In the genomic region with DNA sequence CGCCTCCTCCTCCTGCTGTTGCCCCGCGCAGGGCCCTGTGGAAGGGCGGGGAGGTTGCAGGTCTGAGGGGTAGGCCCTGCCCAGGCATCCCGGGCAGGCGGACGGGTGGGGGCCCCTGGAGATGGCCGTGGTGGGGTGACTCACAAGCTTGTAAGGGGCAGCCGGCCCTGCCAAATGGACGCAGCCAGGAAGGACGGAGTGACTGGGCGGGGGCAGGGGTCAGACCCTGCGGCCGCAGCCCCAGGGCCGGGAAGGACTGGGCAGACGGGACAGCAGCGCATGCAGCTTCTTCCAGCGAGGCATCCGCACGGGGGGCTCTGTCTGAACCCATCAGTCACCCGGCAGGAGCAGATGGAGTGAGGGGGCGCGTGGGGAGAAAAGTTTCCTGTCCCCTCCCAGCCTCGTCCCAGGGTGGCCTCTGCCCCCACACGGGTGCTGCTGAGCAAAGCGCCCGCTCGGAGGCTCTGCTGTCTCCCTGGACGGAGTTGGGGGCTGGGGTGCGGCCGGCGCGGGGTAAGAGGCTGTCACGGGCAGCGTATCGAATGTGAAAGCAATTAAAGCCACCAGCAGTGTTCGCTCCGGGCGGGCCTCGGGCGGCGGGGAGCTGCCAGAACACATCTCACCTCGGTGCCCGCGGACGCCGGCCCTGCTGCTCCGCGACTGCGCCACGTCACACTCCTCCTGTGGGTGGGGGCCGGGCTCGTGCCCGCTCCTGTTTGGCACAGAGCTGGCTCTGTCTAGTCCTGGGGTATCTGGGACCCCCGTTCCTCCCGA, we compare ENCODE assay signal across 13 cellular contexts. TPM values are rescaled to one million over a fixed set of nuclear protein-coding genes. Genes with fewer than 3 reads are reported as not detected.
DNase-seq lines count a peak whose midpoint lies in the region; ATAC-seq and TF ChIP-seq lines count a peak whose summit lies in the region.
"Had no signal": no experiment of that assay in that cellular context is flagged by ENCODE, and none has a peak within 500 bp of the region (broad histone marks: within the 10 kb centered on the region; RNA-seq: fewer than 3 reads in every experiment).

No MANE protein-coding gene starts in this region.

- H4K8ac ChIP-seq in trophoblast cell (ENCODE audit: low read depth, low read length), result no peak overlapping the region

- no peaks in the 10 kb centered on the region for H3K79me1 ChIP-seq in trophoblast cell (ENCODE audit: low read length)

- H3K4me1 ChIP-seq in trophoblast cell (ENCODE audit: control insufficient read depth in 1 of 2, insufficient read depth in 2 of 2, low read length in 2 of 2), result no peaks in the 10 kb centered on the region
- H3K4me1 ChIP-seq in ovary (ENCODE audit: insufficient read depth), result no peaks in the 10 kb centered on the region

- TF ChIP-seq CTCF in epithelial cell of esophagus (IDR thresholded peaks at IDR 0.05; ENCODE audit: insufficient read depth, low read depth, low read length, missing control alignments) (no peak), ovary (IDR thresholded peaks at IDR 0.05) (no peak)
- TF ChIP-seq CTCF in CD4-positive, alpha-beta T cell (IDR thresholded peaks at IDR 0.05), result no peak

- H4K12ac ChIP-seq in trophoblast cell (ENCODE audit: low read depth, low read length), result no peak overlapping the region

- H3K27me3 ChIP-seq in trophoblast cell (ENCODE audit: insufficient read depth, low read length), result peaks cover 15% of the 10 kb centered on the region
- peaks cover 15% of the 10 kb centered on the region for H3K27me3 ChIP-seq in CD4-positive, alpha-beta T cell (ENCODE audit: control insufficient read depth, insufficient read depth, low read length)
- no peaks in the 10 kb centered on the region for H3K27me3 ChIP-seq in ovary

- no peak overlapping the region for H3K4me3 Mint-ChIP-seq in CD4-positive, alpha-beta T cell
- H3K4me3 Mint-ChIP-seq: activated CD4-positive, alpha-beta memory T cell treated with anti-CD3 and anti-CD28 coated beads, Interleukin-2, amount 10 ng/mL, durations not matched to agents 7 days and 5 days; activated naive CD8-positive, alpha-beta T cell had no signal

- no peak overlapping the region for H3K14ac ChIP-seq in trophoblast cell (ENCODE audit: low read length)

- no peak overlapping the region for H2AK5ac ChIP-seq in trophoblast cell (ENCODE audit: low read length)

- H3K27ac Mint-ChIP-seq in CD4-positive, alpha-beta T cell, result no peak overlapping the region
- H3K27ac Mint-ChIP-seq: activated CD4-positive, alpha-beta memory T cell treated with anti-CD3 and anti-CD28 coated beads, Interleukin-2, amount 10 ng/mL, durations not matched to agents 7 days and 5 days; activated naive CD8-positive, alpha-beta T cell had no signal

- no peak for TF ChIP-seq EP300 in ovary (IDR thresholded peaks at IDR 0.05)

- H3K9me3 ChIP-seq in trophoblast cell (ENCODE audit: insufficient read depth, low read depth, low read length), result peaks cover 2% of the 10 kb centered on the region
- H3K9me3 ChIP-seq in CD4-positive, alpha-beta T cell (ENCODE audit: control insufficient read depth, low read length), result no peaks in the 10 kb centered on the region
- no peaks in the 10 kb centered on the region for H3K9me3 ChIP-seq in ovary

- H3K4me3 ChIP-seq in epithelial cell of esophagus (ENCODE audit: low read length), result no peak overlapping the region
- H3K4me3 ChIP-seq in trophoblast cell (ENCODE audit: low read depth, low read length), result peak overlapping the region; percentile 20
- H3K4me3 ChIP-seq in ovary, result no peak overlapping the region

- H3K27me3 Mint-ChIP-seq in CD4-positive, alpha-beta T cell, result peaks cover 6% of the 10 kb centered on the region

- POLR2A ChIA-PET in CD4-positive, alpha-beta T cell (lab: Charles Lee), result no interaction called here

- H3K36me3 ChIP-seq in trophoblast cell (ENCODE audit: control insufficient read depth in 1 of 2, insufficient read depth in 2 of 2, low read length in 2 of 2) (peaks cover 29 to 32% of the 10 kb centered on the region in 2 experiments), ovary (no peaks in the 10 kb centered on the region)

- H3K36me3 Mint-ChIP-seq in CD4-positive, alpha-beta T cell (ENCODE audit: low read depth), result no peaks in the 10 kb centered on the region
- H3K36me3 Mint-ChIP-seq: activated naive CD8-positive, alpha-beta T cell had no signal

- H3K27ac ChIP-seq in trophoblast cell (ENCODE audit: low read depth, low read length), result no peak overlapping the region
- H3K27ac ChIP-seq in CD4-positive, alpha-beta T cell (ENCODE audit: low read depth, low read length), result no peak overlapping the region
- no peak overlapping the region for H3K27ac ChIP-seq in ovary

- H3K4me2 ChIP-seq in trophoblast cell (ENCODE audit: low read length), result no peak overlapping the region

- no peak overlapping the region for H3K4ac ChIP-seq in trophoblast cell (ENCODE audit: low read depth, low read length)

- no peak for ATAC-seq in CD4-positive, alpha-beta T cell (ENCODE audit: poor library complexity)
- ATAC-seq in GM18870 (IDR thresholded peaks at IDR 0.05; ENCODE audit: unreplicated experiment), result no peak
- no peak for ATAC-seq in HG03571 (IDR thresholded peaks at IDR 0.05; ENCODE audit: unreplicated experiment)
- ATAC-seq: right cardiac atrium had no signal

- no peak overlapping the region for H3K23ac ChIP-seq in trophoblast cell (ENCODE audit: low read length)

- intact Hi-C loops in CD4-positive, alpha-beta T cell (cut with DNase I, micrococcal nuclease), result no loop called here
- intact Hi-C loops in ovary (cut with DNase I), result no loop called here

- H4K91ac ChIP-seq in trophoblast cell (ENCODE audit: low read depth, low read length), result no peak overlapping the region

- WGBS in trophoblast cell (ENCODE audit: extremely low coverage, insufficient coverage, insufficient read length), result no CpG with 5 or more reads among the region's 56 CpGs
- WGBS in ovary, 3 donors, result 75 to 88% (median 86%) methylated on average over 56 of the region's 56 CpGs

- no peak overlapping the region for H3K9ac ChIP-seq in trophoblast cell (ENCODE audit: low read length)

- no peak overlapping the region for H2BK12ac ChIP-seq in trophoblast cell (ENCODE audit: low read length)

- H2BK5ac ChIP-seq in trophoblast cell (ENCODE audit: low read depth, low read length, poor library complexity), result no peak overlapping the region

- peak; percentile 48 for DNase-seq in DMS 273 treated with DMSO at 0.1 percent for 48 hours (lab: John Stamatoyannopoulos, UW)
- peak; percentile 17 for DNase-seq in MV-4-11 (lab: John Stamatoyannopoulos, UW)
- peak; percentile 44 for DNase-seq in epithelial cell of esophagus (ENCODE audit: low read depth)
- DNase-seq in trophoblast cell, result peak in 1 of 2 donors; percentile 32
- no peak for DNase-seq in CD4-positive, alpha-beta T cell
- no peak for DNase-seq in ovary
- DNase-seq: activated CD4-positive, alpha-beta memory T cell treated with anti-CD3 and anti-CD28 coated beads, Interleukin-2, amount 10 ng/mL, durations not matched to agents 7 days and 5 days; effector CD4-positive, alpha-beta T cell; right cardiac atrium had no signal

- H3K9me3 Mint-ChIP-seq in CD4-positive, alpha-beta T cell, result no peaks in the 10 kb centered on the region
- H3K9me3 Mint-ChIP-seq: activated CD4-positive, alpha-beta memory T cell treated with anti-CD3 and anti-CD28 coated beads, Interleukin-2, amount 10 ng/mL, durations not matched to agents 7 days and 5 days had no signal

- no peaks in the 10 kb centered on the region for H3K79me2 ChIP-seq in trophoblast cell (ENCODE audit: control insufficient read depth, insufficient read depth, low read length, poor library complexity)

- no peak for TF ChIP-seq POLR2A in ovary (IDR thresholded peaks at IDR 0.05)

- no peak overlapping the region for H2AFZ ChIP-seq in trophoblast cell (ENCODE audit: insufficient read depth, low read length, poor library complexity)

- no peak overlapping the region for H3K18ac ChIP-seq in trophoblast cell (ENCODE audit: low read length)

- CTCF ChIA-PET in CD4-positive, alpha-beta T cell (lab: Charles Lee), result no interaction called here

- no peaks in the 10 kb centered on the region for H3K4me1 Mint-ChIP-seq in CD4-positive, alpha-beta T cell (ENCODE audit: low read depth)
- H3K4me1 Mint-ChIP-seq: activated CD4-positive, alpha-beta memory T cell treated with anti-CD3 and anti-CD28 coated beads, Interleukin-2, amount 10 ng/mL, durations not matched to agents 7 days and 5 days had no signal

- no peak overlapping the region for H2BK120ac ChIP-seq in trophoblast cell (ENCODE audit: insufficient read depth, low read length, poor library complexity)

RNA-seq across cellular contexts. Expression of gene PRR35, which starts 5.4 kb away (rescaled TPM):
- polyA plus RNA-seq in trophoblast cell (2013), result 0.04 TPM in 2 replicates
- not detected for total RNA-seq in CD4-positive, alpha-beta T cell
- not detected for total RNA-seq in ovary
- polyA plus RNA-seq in ovary, result not detected
- total RNA-seq: activated CD4-positive, alpha-beta memory T cell treated with anti-CD3 and anti-CD28 coated beads, Interleukin-2, amount 10 ng/mL, durations not matched to agents 7 days and 5 days; right cardiac atrium; T-helper 2 cell treated with Interferon-gamma antibody and Interleukin-4, amounts not matched to agents 100 ng/mL and 5 ng/mL, for 36 hours had no signal
- polyA plus RNA-seq: right cardiac atrium had no signal

RNA-seq across cellular contexts. Expression of gene NHLRC4, which starts 12.0 kb away (rescaled TPM):
- 0.25 and 0.28 TPM in 2 replicates for polyA plus RNA-seq in trophoblast cell (2013)
- under 1 TPM; 0.45 to 0.55 TPM for total RNA-seq in CD4-positive, alpha-beta T cell
- total RNA-seq in ovary, result 10 to 100 TPM in 1 of 7 donors, 1 to 10 TPM in 6; 3.2 to 15.4 (median 5.0) TPM
- 1 to 10 TPM in 1 of 2 donors, under 1 TPM in 1; 0.53 to 5.9 TPM for polyA plus RNA-seq in ovary

RNA-seq across cellular contexts. Expression of gene PIGQ, which starts 14.9 kb away (rescaled TPM):
- 26.7 and 27.0 TPM in 2 replicates for polyA plus RNA-seq in trophoblast cell (2013)
- total RNA-seq in CD4-positive, alpha-beta T cell, result 10 to 100 TPM; 22.8 to 27.0 TPM
- 10 to 100 TPM; 24.1 to 47.7 (median 39.8) TPM for total RNA-seq in ovary
- 10 to 100 TPM in 1 of 2 donors, 1 to 10 TPM in 1; 4.3 to 36.3 TPM for polyA plus RNA-seq in ovary

RNA-seq across cellular contexts. Expression of gene CAPN15, which starts 27.3 kb away (rescaled TPM):
- 22.8 and 23.9 TPM in 2 replicates for polyA plus RNA-seq in trophoblast cell (2013)
- 10 to 100 TPM; 35.5 to 36.9 TPM for total RNA-seq in CD4-positive, alpha-beta T cell
- 10 to 100 TPM; 16.9 to 38.9 (median 30.5) TPM for total RNA-seq in ovary
- 10 to 100 TPM in 1 of 2 donors, 1 to 10 TPM in 1; 1.6 to 19.4 TPM for polyA plus RNA-seq in ovary

RNA-seq across cellular contexts. Expression of gene RAB40C, which starts 35.0 kb away (rescaled TPM):
- 26.3 and 27.6 TPM in 2 replicates for polyA plus RNA-seq in trophoblast cell (2013)
- total RNA-seq in CD4-positive, alpha-beta T cell, result 1 to 10 TPM; 8.9 to 9.5 TPM
- 10 to 100 TPM; 11.7 to 24.1 (median 21.4) TPM for total RNA-seq in ovary
- 10 to 100 TPM in 1 of 2 donors, 1 to 10 TPM in 1; 1.9 to 21.0 TPM for polyA plus RNA-seq in ovary

Comparison
In these comparisons a context has a peak if more than half of its experiments do, and no peak if none do; other contexts are left out.
1. DNase-seq: peak in DMS 273 treated with DMSO at 0.1 percent for 48 hours (single experiment), MV-4-11 (single experiment) and epithelial cell of esophagus (single experiment); none in CD4-positive, alpha-beta T cell (0 of 10) and ovary (0 of 5).